1 cellular context compared by ENCODE assay signal in genomic region chr15:40367673-40368611, GRCh38.
A peak's percentile ranks its signal among the peaks of the same experiment; 100 is the strongest.
TF ChIP-seq lines count a peak whose summit lies in the region.

No MANE protein-coding gene starts in this region.

TF ChIP-seq in K562, 482 proteins besides CTCF, POLR2A, EP300 and RAD21 (continued from another document):
- 0 out of 2 replicates have a peak, but pooled peaks have one; percentile 22 for TF ChIP-seq KDM2B (CRISPR knock-in tag; IDR thresholded peaks at IDR 0.05)
- no peak for TF ChIP-seq ZBED1 (IDR thresholded peaks at IDR 0.05)
- 0 out of 2 replicates have a peak, but pooled peaks have one; percentile 21 for TF ChIP-seq ATF2 (CRISPR knock-in tag; IDR thresholded peaks at IDR 0.05)
- no peak for TF ChIP-seq ID3 (CRISPR knock-in tag; IDR thresholded peaks at IDR 0.05)
- TF ChIP-seq ID3 (tag; IDR thresholded peaks at IDR 0.05) = 0 out of 2 replicates have a peak, but pooled peaks have one; percentile 70
- no peak for TF ChIP-seq ZBTB43 (CRISPR knock-in tag; IDR thresholded peaks at IDR 0.05)
- TF ChIP-seq SUPT5H (IDR thresholded peaks at IDR 0.05) = no peak
- no peak for TF ChIP-seq HOMEZ (CRISPR knock-in tag; IDR thresholded peaks at IDR 0.05)
- 0 out of 2 replicates have a peak, but pooled peaks have one; percentile 45 for TF ChIP-seq NR1H2 (CRISPR knock-in tag; IDR thresholded peaks at IDR 0.05)
- TF ChIP-seq FOXK1 (CRISPR knock-in tag; IDR thresholded peaks at IDR 0.05; ENCODE audit: borderline replicate concordance) = no peak
